ENCODE assay signal across 32 cellular contexts in genomic region chr2:75541430-75541829, GRCh38. TPM values are rescaled to one million over a fixed set of nuclear protein-coding genes. Genes with fewer than 3 reads are reported as not detected.
"Had no signal": no experiment of that assay in that cellular context is flagged by ENCODE, and none has a peak within 500 bp of the region (broad histone marks: within the 10 kb centered on the region; RNA-seq: fewer than 3 reads in every experiment).

No MANE protein-coding gene starts in this region.

- H3K27ac ChIP-seq: ascending aorta, WERI-Rb-1 had no signal

- H3K4me3 Mint-ChIP-seq: activated CD4-positive, alpha-beta memory T cell treated with anti-CD3 and anti-CD28 coated beads, Interleukin-2, amount 10 ng/mL, durations not matched to agents 7 days and 5 days; activated CD8-positive, alpha-beta memory T cell treated with anti-CD3 and anti-CD28 coated beads, Interleukin-2, amount 10 ng/mL, durations not matched to agents 7 days and 5 days; activated naive CD8-positive, alpha-beta T cell treated with anti-CD3 and anti-CD28 coated beads for 36 hours had no signal

- DNase-seq: activated CD4-positive, alpha-beta memory T cell treated with anti-CD3 and anti-CD28 coated beads, Interleukin-2, amount 10 ng/mL, durations not matched to agents 7 days and 5 days; activated CD4-positive, alpha-beta T cell treated with anti-CD3 and anti-CD28 coated beads for 1 hour; activated CD4-positive, alpha-beta T cell treated with anti-CD3 and anti-CD28 coated beads for 48 hours; activated CD4-positive, CD25-positive, alpha-beta regulatory T cell; activated CD8-positive, alpha-beta memory T cell treated with anti-CD3 and anti-CD28 coated beads for 24 hours; activated CD8-positive, alpha-beta memory T cell treated with anti-CD3 and anti-CD28 coated beads, Interleukin-2, amount 10 ng/mL, durations not matched to agents 7 days and 5 days; activated CD8-positive, alpha-beta memory T cell treated with anti-CD3 and anti-CD28 coated beads, Interleukin-2, amount 50 U/mL, for 48 hours; activated effector memory CD4-positive, alpha-beta T cell treated with Interleukin-2 at 50 U/mL for 16 hours; activated naive CD4-positive, alpha-beta T cell; activated naive CD4-positive, alpha-beta T cell treated with anti-CD3 and anti-CD28 coated beads, Interleukin-2, amount 50 U/mL, for 16 hours; activated naive CD8-positive, alpha-beta T cell treated with anti-CD3 and anti-CD28 coated beads for 36 hours; activated T-cell treated with anti-CD3 and anti-CD28 coated beads, Interleukin-2, amount 50 U/mL, for 48 hours; amniotic stem cell; Kasumi-1; MG63; NCI-H1048; NCI-H1105 treated with DMSO at 0.1 percent for 48 hours; NCI-H1436; NCI-H1694 treated with DMSO at 0.1 percent for 48 hours; NCI-H2029; NCI-H345; NCI-H510A; NCI-H526; NCI-H748 treated with DMSO at 0.1 percent for 48 hours; Right ventricle myocardium superior; SW 1271; T-helper 1 cell; T-helper 2 cell; T-helper 9 cell; WERI-Rb-1 had no signal

- H3K9me3 Mint-ChIP-seq: activated CD4-positive, alpha-beta memory T cell treated with anti-CD3 and anti-CD28 coated beads, Interleukin-2, amount 10 ng/mL, durations not matched to agents 7 days and 5 days had no signal

- H3K27ac Mint-ChIP-seq: activated CD4-positive, alpha-beta memory T cell treated with anti-CD3 and anti-CD28 coated beads, Interleukin-2, amount 10 ng/mL, durations not matched to agents 7 days and 5 days; activated CD8-positive, alpha-beta memory T cell treated with anti-CD3 and anti-CD28 coated beads, Interleukin-2, amount 10 ng/mL, durations not matched to agents 7 days and 5 days; activated naive CD8-positive, alpha-beta T cell treated with anti-CD3 and anti-CD28 coated beads for 36 hours had no signal

- H3K36me3 ChIP-seq: ascending aorta, WERI-Rb-1 had no signal

- H3K9me3 ChIP-seq: ascending aorta, MG63 had no signal

- H3K4me1 ChIP-seq: ascending aorta had no signal

- H3K4me3 ChIP-seq: ascending aorta, MG63 had no signal

- ATAC-seq: activated CD8-positive, alpha-beta memory T cell treated with anti-CD3 and anti-CD28 coated beads, Interleukin-2, amount 10 ng/mL, durations not matched to agents 7 days and 5 days had no signal

- H3K27me3 ChIP-seq: ascending aorta, MG63 had no signal

- H3K36me3 Mint-ChIP-seq: activated CD8-positive, alpha-beta memory T cell treated with anti-CD3 and anti-CD28 coated beads, Interleukin-2, amount 10 ng/mL, durations not matched to agents 7 days and 5 days; activated naive CD8-positive, alpha-beta T cell treated with anti-CD3 and anti-CD28 coated beads for 36 hours had no signal

- H3K4me1 Mint-ChIP-seq: activated CD4-positive, alpha-beta memory T cell treated with anti-CD3 and anti-CD28 coated beads, Interleukin-2, amount 10 ng/mL, durations not matched to agents 7 days and 5 days; activated CD8-positive, alpha-beta memory T cell treated with anti-CD3 and anti-CD28 coated beads, Interleukin-2, amount 10 ng/mL, durations not matched to agents 7 days and 5 days; activated naive CD8-positive, alpha-beta T cell treated with anti-CD3 and anti-CD28 coated beads for 36 hours had no signal

RNA-seq across cellular contexts. Expression of gene EVA1A, which starts 19.3 kb away (rescaled TPM):
- total RNA-seq: activated CD4-positive, alpha-beta memory T cell treated with anti-CD3 and anti-CD28 coated beads, Interleukin-2, amount 10 ng/mL, durations not matched to agents 7 days and 5 days; activated CD8-positive, alpha-beta memory T cell treated with anti-CD3 and anti-CD28 coated beads, Interleukin-2, amount 10 ng/mL, durations not matched to agents 7 days and 5 days; ascending aorta; OCI-LY7 had no signal
